Comparison of ENCODE assay signal across 1 cellular context in genomic region chr18:55228707-55229106, GRCh38.
TF ChIP-seq lines count a peak whose summit lies in the region.

No MANE protein-coding gene starts in this region.

TF ChIP-seq in SK-N-SH treated with all-trans-retinoic acid at 6 μM for 48 hours, 23 proteins besides CTCF, POLR2A, EP300 and RAD21:
- no peak for TF ChIP-seq PATZ1 (CRISPR knock-in tag; IDR thresholded peaks at IDR 0.05; ENCODE audit: borderline replicate concordance)
- 0 out of 2 replicates have a peak, but pooled peaks have one; percentile 10 for TF ChIP-seq TCF4 (CRISPR knock-in tag; IDR thresholded peaks at IDR 0.05; ENCODE audit: borderline replicate concordance)
- TF ChIP-seq TSHZ2 (CRISPR knock-in tag; IDR thresholded peaks at IDR 0.05): no peak
TF ChIP-seq in SK-N-SH treated with all-trans-retinoic acid at 6 μM for 48 hours: peak in this region for 1.
